7 cellular contexts compared by ENCODE assay signal in genomic region chr3:15205934-15206661, GRCh38.
A peak's percentile ranks its signal among the peaks of the same experiment; 100 is the strongest.
DNase-seq lines count a peak whose midpoint lies in the region; ATAC-seq lines count a peak whose summit lies in the region.

Gene CAPN7 (plus strand): TSS chr3:15206246. CDS start chr3:15206496, 250 bp downstream.

- H3K9me3 Mint-ChIP-seq in T-helper 2 cell treated with Interferon-gamma antibody and Interleukin-4, amounts not matched to agents 5 μg/mL and 100 μg/mL, for 36 hours, result no peaks in the 10 kb centered on the region
- no peaks in the 10 kb centered on the region for H3K9me3 Mint-ChIP-seq in central memory CD8-positive, alpha-beta T cell

- no peaks in the 10 kb centered on the region for H3K27me3 Mint-ChIP-seq in T-helper 2 cell treated with Interferon-gamma antibody and Interleukin-4, amounts not matched to agents 5 μg/mL and 100 μg/mL, for 36 hours (ENCODE audit: low read depth)
- H3K27me3 Mint-ChIP-seq in central memory CD8-positive, alpha-beta T cell, result no peaks in the 10 kb centered on the region

- H3K4me1 Mint-ChIP-seq in T-helper 2 cell treated with Interferon-gamma antibody and Interleukin-4, amounts not matched to agents 5 μg/mL and 100 μg/mL, for 36 hours (ENCODE audit: low read depth), result peaks cover 26% of the 10 kb centered on the region
- H3K4me1 Mint-ChIP-seq in central memory CD8-positive, alpha-beta T cell, result peaks cover 39% of the 10 kb centered on the region

- H3K27ac Mint-ChIP-seq in T-helper 2 cell treated with Interferon-gamma antibody and Interleukin-4, amounts not matched to agents 5 μg/mL and 100 μg/mL, for 36 hours, result peak within 1 kb of the TSS; percentile 90
- peak within 1 kb of the TSS; percentile 90 for H3K27ac Mint-ChIP-seq in central memory CD8-positive, alpha-beta T cell (ENCODE audit: low read depth)

- peak; percentile 97 for DNase-seq in T-helper 2 cell treated with Interferon-gamma antibody and Interleukin-4, amounts not matched to agents 5 μg/mL and 100 μg/mL, for 36 hours (ENCODE audit: low spot score)
- DNase-seq in central memory CD8-positive, alpha-beta T cell (ENCODE audit: low spot score in 2 of 2), result peak; percentile 90
- DNase-seq in left kidney (ENCODE audit: low read depth, low spot score) (peak; percentile 98), Kasumi-1 (lab: John Stamatoyannopoulos, UW) (no peak)
- DNase-seq in stimulated activated CD4-positive, alpha-beta T cell treated with anti-CD3 and anti-CD28 coated beads, Interleukin-2, amount 100 ng/mL, for 48 hours, result peak; percentile 93 to 94

- H3K4me3 Mint-ChIP-seq in T-helper 2 cell treated with Interferon-gamma antibody and Interleukin-4, amounts not matched to agents 5 μg/mL and 100 μg/mL, for 36 hours, result peak within 1 kb of the TSS; percentile 90
- peak within 1 kb of the TSS; percentile 87 for H3K4me3 Mint-ChIP-seq in central memory CD8-positive, alpha-beta T cell

- ATAC-seq in GM18909 (IDR thresholded peaks at IDR 0.05; ENCODE audit: poor library complexity, unreplicated experiment) (peak; percentile 89), HG03139 (IDR thresholded peaks at IDR 0.05; ENCODE audit: unreplicated experiment) (peak; percentile 81)
- ATAC-seq in central memory CD8-positive, alpha-beta T cell (replicated peaks; ENCODE audit: extremely low read depth, poor library complexity, severe bottlenecking), result peak; percentile 90

- peaks cover 4% of the 10 kb centered on the region for H3K36me3 Mint-ChIP-seq in T-helper 2 cell treated with Interferon-gamma antibody and Interleukin-4, amounts not matched to agents 5 μg/mL and 100 μg/mL, for 36 hours (ENCODE audit: low read depth)
- H3K36me3 Mint-ChIP-seq in central memory CD8-positive, alpha-beta T cell (ENCODE audit: insufficient read depth), result peaks cover 8% of the 10 kb centered on the region

Comparison
In these comparisons a context has a peak if more than half of its experiments do, and no peak if none do; other contexts are left out.
1. DNase-seq: peak in T-helper 2 cell treated with Interferon-gamma antibody and Interleukin-4, amounts not matched to agents 5 μg/mL and 100 μg/mL, for 36 hours (single experiment), central memory CD8-positive, alpha-beta T cell (2 of 2), left kidney (single experiment) and stimulated activated CD4-positive, alpha-beta T cell treated with anti-CD3 and anti-CD28 coated beads, Interleukin-2, amount 100 ng/mL, for 48 hours (2 of 2); none in Kasumi-1 (0 of 2).
2. Peak in every context shown above with its lines, with median percentiles within 50 percentile points of each other: ATAC-seq.